Comparison of ENCODE assay signal across 1 cellular context in genomic region chr22:20206709-20207215, GRCh38.
TF ChIP-seq lines count a peak whose summit lies in the region.

No MANE protein-coding gene starts in this region.

TF ChIP-seq in H1, 55 proteins besides CTCF, POLR2A, EP300 and RAD21:
- TF ChIP-seq CREB1 (IDR thresholded peaks at IDR 0.05) (no peak), SUZ12 (IDR thresholded peaks at IDR 0.05; ENCODE audit: low read length) (no peak), SAP30 (IDR thresholded peaks at IDR 0.05; ENCODE audit: insufficient read depth, insufficient replicate concordance, low read length) (no peak), CHD1 (IDR thresholded peaks at IDR 0.05; ENCODE audit: low read depth, low read length) (no peak), KDM4A (IDR thresholded peaks at IDR 0.05; ENCODE audit: low read depth, low read length, severe bottlenecking) (no peak)
